ENCODE assay signal across 8 cellular contexts in genomic region chr5:35926389-35927051, GRCh38. TPM values are rescaled to one million over a fixed set of nuclear protein-coding genes. Genes with fewer than 3 reads are reported as not detected.
DNase-seq lines count a peak whose midpoint lies in the region; ATAC-seq, FAIRE-seq and TF ChIP-seq lines count a peak whose summit lies in the region.

No MANE protein-coding gene starts in this region.

- no peaks in the 10 kb centered on the region for H3K79me2 ChIP-seq in H1 (ENCODE audit: control insufficient read depth in 1 of 2, insufficient read depth in 2 of 2, low read length in 2 of 2)

- H3K27ac ChIP-seq in H1 (ENCODE audit: low read depth, low read length): no peak overlapping the region

- POLR2A ChIA-PET in activated CD4-positive, alpha-beta memory T cell treated with anti-CD3 and anti-CD28 coated beads for 36 hours (lab: Charles Lee): interaction anchor here (0.6 to 3.7 kb wide), 5 partner anchors 73 to 879 kb away, joined by 3 to 19 read pairs (median 3); partner anchors contain the start of gene AGXT2
- POLR2A ChIA-PET in H1 (lab: Charles Lee; ENCODE audit: partially characterized antibody): interaction anchor here (2.1 kb wide), 1 partner anchor 275 kb away, joined by 5 read pairs; no protein-coding TSS in a partner anchor

- H3K4me1 ChIP-seq in H1 (replicated peaks in 1 of 4; ENCODE audit: control insufficient read depth in 3 of 4, insufficient read depth in 4 of 4, low read length in 3 of 4): no peaks in the 10 kb centered on the region

- no peak overlapping the region for H3K23ac ChIP-seq in H1 (ENCODE audit: insufficient read length)

- H2AK5ac ChIP-seq in H1 (ENCODE audit: low read depth, low read length): no peak overlapping the region

- H2BK20ac ChIP-seq in H1 (ENCODE audit: low read length): no peak overlapping the region

- no peak overlapping the region for H2BK120ac ChIP-seq in H1 (replicated peaks; ENCODE audit: low read depth, low read length)

- DNase-seq in AG10803 (ENCODE audit: low read depth) (peak; percentile 38), NCI-H82 (lab: John Stamatoyannopoulos, UW) (peak; percentile 74), H1 (ENCODE audit: low read depth in 1 of 2, low spot score in 2 of 2) (peak in 1 of 2 experiments; percentile 81), middle frontal gyrus (ENCODE audit: extremely low spot score, low spot score) (peak; percentile 36), superior temporal gyrus (ENCODE audit: extremely low spot score) (peak; percentile 93)
- DNase-seq in activated CD4-positive, alpha-beta memory T cell treated with anti-CD3 and anti-CD28 coated beads for 36 hours: peak; percentile 65

- TF ChIP-seq EP300 in H1 (IDR thresholded peaks at IDR 0.05; ENCODE audit: borderline replicate concordance in 1 of 2, low read depth in 2 of 2, low read length in 2 of 2): no peak

- no peak overlapping the region for H3K14ac ChIP-seq in H1 (ENCODE audit: insufficient read length)

- 50% methylated on average over 13 of the region's 13 CpGs; no CpG with 5 or more reads in 1 of the 2 experiments for WGBS in H1 (ENCODE audit: extremely low coverage in 1 of 2, insufficient coverage in 1 of 2, insufficient read length in 1 of 2, insufficient replicate concordance in 2 of 2, low coverage in 1 of 2, low lambda C conversion rate in 2 of 2, missing lambda C conversion rate in 1 of 2), 2 experiments

- H4K5ac ChIP-seq in H1 (ENCODE audit: insufficient read length, low read depth, low read length): no peak overlapping the region

- peaks cover 12% of the 10 kb centered on the region for H3K27me3 Mint-ChIP-seq in activated CD4-positive, alpha-beta memory T cell treated with anti-CD3 and anti-CD28 coated beads for 36 hours

- H4K8ac ChIP-seq in H1 (ENCODE audit: extremely low read depth, insufficient read depth, low read length): no peak overlapping the region

- peaks cover 2 to 3% of the 10 kb centered on the region in 2 experiments for H4K20me1 ChIP-seq in H1 (replicated peaks in 1 of 2; ENCODE audit: control insufficient read depth in 1 of 2, insufficient read depth in 2 of 2, low read length in 2 of 2)

- no peaks in the 10 kb centered on the region for H3K9me3 ChIP-seq in H1 (ENCODE audit: insufficient read depth in 2 of 2, low read depth in 1 of 2, low read length in 1 of 2)

- H3K4me3 Mint-ChIP-seq in activated CD4-positive, alpha-beta memory T cell treated with anti-CD3 and anti-CD28 coated beads for 36 hours: peak overlapping the region; percentile 40

- no peak overlapping the region; a peak in 1 of 4 replicates for H3K4me2 ChIP-seq in H1 (ENCODE audit: insufficient read depth in 1 of 2, low read depth in 2 of 2, low read length in 2 of 2)

- no peak overlapping the region for H3K9ac ChIP-seq in H1 (replicated peaks in 1 of 4; ENCODE audit: extremely low read depth in 1 of 4, low read depth in 3 of 4, low read length in 3 of 4)

- peak; percentile 95 to 97 for TF ChIP-seq RAD21 in H1 (IDR thresholded peaks at IDR 0.05 in 1 of 2, conservative IDR thresholded peaks at IDR 0.05 in 1 of 2; ENCODE audit: low read depth in 2 of 2, low read length in 2 of 2)

- H3K79me1 ChIP-seq in H1 (ENCODE audit: low read depth, low read length): no peaks in the 10 kb centered on the region

- no peaks in the 10 kb centered on the region for H3K36me3 ChIP-seq in H1 (ENCODE audit: control insufficient read depth in 2 of 4, insufficient read depth in 4 of 4, low read length in 3 of 4)

- peak; percentile 37 for ATAC-seq in GM18519 (IDR thresholded peaks at IDR 0.05; ENCODE audit: low FRiP score, unreplicated experiment)
- ATAC-seq in HG03378 (IDR thresholded peaks at IDR 0.05; ENCODE audit: unreplicated experiment): peak; percentile 75

- no peak overlapping the region for H4K91ac ChIP-seq in H1 (replicated peaks; ENCODE audit: insufficient read length, low read length)

- CTCF ChIA-PET in activated CD4-positive, alpha-beta memory T cell treated with anti-CD3 and anti-CD28 coated beads for 36 hours (lab: Charles Lee): interaction anchor here (0.6 to 6.1 kb wide), 62 partner anchors 12 to 923 kb away, joined by 3 to 216 read pairs (median 4); partner anchors contain the start of genes CAPSL, IL7R and SPEF2
- CTCF ChIA-PET in H1 (lab: Charles Lee; ENCODE audit: partially characterized antibody): interaction anchor here (0.6 to 4.2 kb wide), 65 partner anchors 9 to 839 kb away, joined by 3 to 65 read pairs (median 4); partner anchors contain the start of gene CAPSL

- intact Hi-C loops in activated CD4-positive, alpha-beta memory T cell treated with anti-CD3 and anti-CD28 coated beads for 36 hours (cut with micrococcal nuclease): loop anchor here (1.0 to 5.0 kb wide), 3 partner anchors 275 to 837 kb away; no protein-coding TSS in a partner anchor

- 0 out of 2 replicates have a peak overlapping the region, but pooled peaks have one; percentile 20 for H2BK15ac ChIP-seq in H1 (ENCODE audit: low read length)

- TF ChIP-seq CTCF in AG10803 (conservative IDR thresholded peaks at IDR 0.05; ENCODE audit: low read length) (peak; percentile 93), H1 (IDR thresholded peaks at IDR 0.05; ENCODE audit: control extremely low read depth in 1 of 3, insufficient read depth in 1 of 3, low read depth in 1 of 3, low read length in 3 of 3) (peak in 2 of 3 experiments; percentile 84 to 93; a peak in 3 of 4 replicates)

- no peak overlapping the region for H3K56ac ChIP-seq in H1 (replicated peaks; ENCODE audit: insufficient read length, low read depth, low read length)

- no peaks in the 10 kb centered on the region for H3K36me3 Mint-ChIP-seq in activated CD4-positive, alpha-beta memory T cell treated with anti-CD3 and anti-CD28 coated beads for 36 hours

- peaks cover 41% of the 10 kb centered on the region for H3K4me1 Mint-ChIP-seq in activated CD4-positive, alpha-beta memory T cell treated with anti-CD3 and anti-CD28 coated beads for 36 hours (ENCODE audit: low read depth)

- no peak overlapping the region for H3K4ac ChIP-seq in H1 (replicated peaks; ENCODE audit: insufficient read length, low read depth, low read length)

- H3K23me2 ChIP-seq in H1 (ENCODE audit: low read depth, low read length): no peaks in the 10 kb centered on the region

- no peak overlapping the region for H3K18ac ChIP-seq in H1 (ENCODE audit: extremely low read depth, low read length)

- H3K27ac Mint-ChIP-seq in activated CD4-positive, alpha-beta memory T cell treated with anti-CD3 and anti-CD28 coated beads for 36 hours: no peak overlapping the region

- H2AFZ ChIP-seq in H1 (ENCODE audit: low read length): peak overlapping the region; percentile 86

- H3K4me3 ChIP-seq in AG10803 (ENCODE audit: low read length) (peak overlapping the region; percentile 33), H1 (ENCODE audit: extremely low read depth in 1 of 4, insufficient read depth in 2 of 4, low read depth in 3 of 4, low read length in 4 of 4) (no peak overlapping the region)

- no peak overlapping the region for H2BK12ac ChIP-seq in H1 (ENCODE audit: low read depth, low read length)

- H3K9me3 Mint-ChIP-seq in activated CD4-positive, alpha-beta memory T cell treated with anti-CD3 and anti-CD28 coated beads for 36 hours: no peaks in the 10 kb centered on the region

- H3K27me3 ChIP-seq in H1 (replicated peaks in 1 of 4; ENCODE audit: control insufficient read depth in 3 of 4, extremely low read depth in 1 of 4, insufficient read depth in 3 of 4, low read length in 3 of 4): peaks cover 5 to 23% (median 17%) of the 10 kb centered on the region in 4 experiments

- no peak overlapping the region for H2BK5ac ChIP-seq in H1 (ENCODE audit: low read depth, low read length)

- peak; percentile 93 for FAIRE-seq in H1 (lab: Jason Lieb, UNC)

- TF ChIP-seq POLR2A in H1 (IDR thresholded peaks at IDR 0.05; ENCODE audit: control extremely low read depth in 1 of 2, low read depth in 2 of 2, low read length in 2 of 2): no peak

TF ChIP-seq in H1, 55 proteins besides CTCF, POLR2A, EP300 and RAD21 (continues in another document):
- TF ChIP-seq TAF1 (IDR thresholded peaks at IDR 0.05; ENCODE audit: low read depth, low read length): no peak
- no peak for TF ChIP-seq MAX (IDR thresholded peaks at IDR 0.05)
- TF ChIP-seq GTF2F1 (IDR thresholded peaks at IDR 0.05; ENCODE audit: borderline replicate concordance, low read depth, low read length): no peak
- TF ChIP-seq BCL11A (IDR thresholded peaks at IDR 0.05; ENCODE audit: low read depth in 2 of 2, low read length in 2 of 2): no peak
- no peak for TF ChIP-seq SP1 (IDR thresholded peaks at IDR 0.05; ENCODE audit: low read depth, low read length)
- no peak for TF ChIP-seq NRF1 (IDR thresholded peaks at IDR 0.05; ENCODE audit: low read depth, low read length)
- TF ChIP-seq GABPA (IDR thresholded peaks at IDR 0.05; ENCODE audit: borderline replicate concordance, insufficient read depth, low read length): no peak
- no peak for TF ChIP-seq MAFK (IDR thresholded peaks at IDR 0.05; ENCODE audit: low read depth, low read length)
- TF ChIP-seq RBBP5 (IDR thresholded peaks at IDR 0.05; ENCODE audit: borderline replicate concordance, low read depth, low read length): no peak
- TF ChIP-seq BACH1 (IDR thresholded peaks at IDR 0.05; ENCODE audit: low read length): no peak
- no peak for TF ChIP-seq HDAC2 (IDR thresholded peaks at IDR 0.05; ENCODE audit: borderline replicate concordance in 1 of 2, low read depth in 2 of 2, low read length in 2 of 2)

RNA-seq across cellular contexts. Expression of gene CAPSL, which starts 11.9 kb away (rescaled TPM):
- 1 to 10 TPM in 1 of 2 experiments, under 1 TPM in 1; 0.73 to 1.0 TPM for total RNA-seq in activated CD4-positive, alpha-beta memory T cell treated with anti-CD3 and anti-CD28 coated beads for 36 hours
- not detected in 2 replicates for total RNA-seq in H1 (2021; fragmentation: NEBNext Ultra II Directional; extraction: Animal tissue kit (Norgen Biotek cat#: 25700))
- not detected in 2 replicates for polyA plus RNA-seq in H1 (2011; rRNA removed)
- polyA plus RNA-seq in H1 (2011; cell fraction: cytosol; rRNA removed): not detected
- 0.11 TPM for polyA plus RNA-seq in H1 (2011; cell fraction: nucleus; rRNA removed)
- polyA plus RNA-seq in H1 (2012, experiment 1 of 2): not detected in 4 replicates
- not detected for polyA plus RNA-seq in H1 (2012, experiment 2 of 2)
- polyA plus RNA-seq in H1 (2013, experiment 1 of 2): not detected
- not detected for polyA plus RNA-seq in H1 (2013, experiment 2 of 2)
- polyA minus RNA-seq in H1 (2011; rRNA and poly(A)+ RNA removed): not detected in 2 replicates
- polyA minus RNA-seq in H1 (2011; cell fraction: cytosol; rRNA and poly(A)+ RNA removed): not detected
- polyA minus RNA-seq in H1 (2011; cell fraction: nucleus; rRNA and poly(A)+ RNA removed): not detected
